In the genomic region with DNA sequence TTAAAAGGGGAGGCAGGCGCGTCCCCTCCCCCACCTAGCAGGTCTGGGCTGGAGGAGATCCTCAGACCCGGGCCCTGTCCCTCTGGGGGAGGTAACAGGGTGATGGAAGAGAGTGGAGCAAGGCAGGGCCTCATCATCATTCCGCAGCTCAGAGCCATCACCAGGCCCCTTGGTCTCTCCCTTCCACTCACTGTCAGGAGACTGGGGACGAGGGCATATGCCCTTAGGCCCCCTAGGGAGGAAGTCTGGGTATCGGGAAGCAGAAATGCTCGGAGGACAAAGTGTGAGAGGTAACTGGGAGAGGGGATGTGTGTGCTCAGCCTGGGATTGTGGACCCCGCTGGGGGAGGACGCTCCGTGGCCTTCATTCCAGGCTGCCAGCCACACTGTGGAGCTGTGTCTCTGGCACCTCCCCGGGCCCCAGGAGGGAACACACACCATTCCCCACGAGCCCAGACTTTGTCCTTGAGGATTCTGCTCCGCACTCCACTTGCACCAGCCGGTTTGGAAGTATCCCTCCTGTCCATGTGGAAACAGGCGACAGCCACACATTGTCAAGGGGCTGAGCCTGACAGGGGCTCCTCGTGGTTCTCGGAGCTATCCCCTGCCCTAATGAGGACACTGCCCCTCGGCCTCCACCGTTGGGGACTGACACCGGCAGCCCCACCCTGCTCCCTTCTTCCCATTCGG, we compare ENCODE assay signal across 8 cellular contexts. TPM values are rescaled to one million over a fixed set of nuclear protein-coding genes. Genes with fewer than 3 reads are reported as not detected.
A peak's percentile ranks its signal among the peaks of the same experiment; 100 is the strongest.
DNase-seq lines count a peak whose midpoint lies in the region; ATAC-seq and TF ChIP-seq lines count a peak whose summit lies in the region.

No MANE protein-coding gene starts in this region.

- peak overlapping the region in 1 of 4 donors; percentile 23 for H3K27ac ChIP-seq in gastrocnemius medialis

- CTCF ChIA-PET in T-cell (lab: Charles Lee), result interaction anchor here in 1 of 2 donors (1.2 kb wide), 2 partner anchors 9 to 10 kb away, joined by 3 to 6 read pairs; no protein-coding TSS in a partner anchor

- peaks cover 11 to 14% of the 10 kb centered on the region in 2 donors for H3K4me1 ChIP-seq in gastrocnemius medialis

- H3K4me3 ChIP-seq in gastrocnemius medialis, result peak overlapping the region in 3 of 4 donors; percentile 53 to 66 (median 55)

- H3K27ac Mint-ChIP-seq in T-cell, result no peak overlapping the region
- peak overlapping the region; percentile 96 for H3K27ac Mint-ChIP-seq in glutamatergic neuron (ENCODE audit: unreplicated experiment)

- H3K27me3 ChIP-seq in gastrocnemius medialis, result no peaks in the 10 kb centered on the region

- TF ChIP-seq CTCF in glutamatergic neuron (IDR thresholded peaks at IDR 0.05; ENCODE audit: partially characterized antibody, unreplicated experiment) (no peak), gastrocnemius medialis (IDR thresholded peaks at IDR 0.05 in 4 of 5, conservative IDR thresholded peaks at IDR 0.05 in 1 of 5) (no peak)

- H3K4me1 Mint-ChIP-seq in T-cell, result peaks cover 16 to 22% (median 18%) of the 10 kb centered on the region in 3 donors
- peaks cover 6% of the 10 kb centered on the region for H3K4me1 Mint-ChIP-seq in glutamatergic neuron (ENCODE audit: low read depth, unreplicated experiment)

- no peaks in the 10 kb centered on the region for H3K9me3 ChIP-seq in gastrocnemius medialis

- H3K27me3 Mint-ChIP-seq in T-cell (peaks cover 0 to 6% of the 10 kb centered on the region in 2 donors), glutamatergic neuron (ENCODE audit: unreplicated experiment) (peaks cover 8% of the 10 kb centered on the region)

- no peaks in the 10 kb centered on the region for H3K9me3 Mint-ChIP-seq in T-cell
- peaks cover 7% of the 10 kb centered on the region for H3K9me3 Mint-ChIP-seq in glutamatergic neuron (ENCODE audit: unreplicated experiment)

- H3K36me3 Mint-ChIP-seq in T-cell, result peaks cover 13% of the 10 kb centered on the region
- H3K36me3 Mint-ChIP-seq in glutamatergic neuron (ENCODE audit: unreplicated experiment), result peaks cover 5% of the 10 kb centered on the region

- POLR2A ChIA-PET in T-cell (lab: Charles Lee), result interaction anchor here in 1 of 2 donors (1.0 kb wide), 1 partner anchor 14 kb away, joined by 3 read pairs; no protein-coding TSS in a partner anchor

- no peak for TF ChIP-seq POLR2A in gastrocnemius medialis (IDR thresholded peaks at IDR 0.05)

- in situ Hi-C loops in gastrocnemius medialis (cut with MboI; ENCODE audit: low sequenced_read_pairs in 4 of 4), result loop anchor here in 1 of 4 donors (10.0 kb wide), 1 partner anchor 65 kb away; no protein-coding TSS in a partner anchor

- intact Hi-C loops in gastrocnemius medialis (cut with DNase I; ENCODE audit: low total_unique reads), result no loop called here

- peaks cover 0 to 20% of the 10 kb centered on the region in 2 donors for H3K36me3 ChIP-seq in gastrocnemius medialis

- DNase-seq in NCI-H1092 treated with DMSO at 0.1 percent for 48 hours (lab: John Stamatoyannopoulos, UW) (peak; percentile 44), NCI-H1092 (lab: John Stamatoyannopoulos, UW) (no peak), T-cell (no peak), glutamatergic neuron (peak; percentile 70), gastrocnemius medialis (no peak), SW480 (ENCODE audit: low spot score) (no peak)
- DNase-seq in stimulated activated CD4-positive, alpha-beta T cell treated with anti-CD3 and anti-CD28 coated beads, Interleukin-4, amount 100 ng/mL, for 24 hours, result no peak

- ATAC-seq in T-cell (replicated peaks in 1 of 4), result peak in 1 of 4 experiments; percentile 2
- ATAC-seq in gastrocnemius medialis, result no peak
- no peak for ATAC-seq in HG03432 (IDR thresholded peaks at IDR 0.05; ENCODE audit: unreplicated experiment)

- peak overlapping the region; percentile 73 to 77 (median 76) for H3K4me3 Mint-ChIP-seq in T-cell
- H3K4me3 Mint-ChIP-seq in glutamatergic neuron (ENCODE audit: unreplicated experiment), result peak overlapping the region; percentile 96

RNA-seq across cellular contexts. Expression of a gene that starts 0.8 kb away (rescaled TPM):
- under 1 TPM; 0.18 to 0.61 (median 0.42) TPM for total RNA-seq in T-cell
- 232 TPM for total RNA-seq in glutamatergic neuron (ENCODE audit: unreplicated experiment)
- total RNA-seq in gastrocnemius medialis, result 1 to 10 TPM; 1.2 to 7.4 (median 3.4) TPM

RNA-seq across cellular contexts. Expression of a gene that starts 25.6 kb away (rescaled TPM):
- 10 to 100 TPM in 1 of 5 donors, 1 to 10 TPM in 4; 6.8 to 13.8 (median 8.0) TPM for total RNA-seq in T-cell
- total RNA-seq in glutamatergic neuron (ENCODE audit: unreplicated experiment), result 1.3 TPM
- total RNA-seq in gastrocnemius medialis, result 10 to 100 TPM in 1 of 4 donors, 1 to 10 TPM in 3; 1.1 to 16.4 (median 7.2) TPM

Comparison
In these comparisons a context has a peak if more than half of its experiments do, and no peak if none do; other contexts are left out.
1. DNase-seq: peak in NCI-H1092 treated with DMSO at 0.1 percent for 48 hours (single experiment) and glutamatergic neuron (single experiment); none in NCI-H1092 (single experiment), T-cell (0 of 34), gastrocnemius medialis (0 of 2), stimulated activated CD4-positive, alpha-beta T cell treated with anti-CD3 and anti-CD28 coated beads, Interleukin-4, amount 100 ng/mL, for 24 hours (single experiment) and SW480 (single experiment).
2. RNA of a gene that starts 0.8 kb away (total RNA-seq): 232 TPM in glutamatergic neuron (single experiment); 1.2 to 7.4 TPM in gastrocnemius medialis and 0.18 to 0.61 TPM in T-cell; every median in the first group is over 10 times any median in the second.